In genomic region chr12:47268501-47269459, GRCh38 we compare ENCODE assay signal across 11 cellular contexts.
DNase-seq lines count a peak whose midpoint lies in the region; ATAC-seq, FAIRE-seq and TF ChIP-seq lines count a peak whose summit lies in the region.
"Had no signal": no experiment of that assay in that cellular context is flagged by ENCODE, and none has a peak within 500 bp of the region (broad histone marks: within the 10 kb centered on the region; RNA-seq: fewer than 3 reads in every experiment).

No MANE protein-coding gene starts in this region.

- H3K9ac ChIP-seq in MM.1S (ENCODE audit: low read length) (no peak overlapping the region), HepG2 (ENCODE audit: insufficient read depth, low read depth, low read length) (no peak overlapping the region)
- H3K9ac ChIP-seq: GM23248 had no signal

- no peak for FAIRE-seq in HepG2 (lab: Jason Lieb, UNC)

- peaks cover 8 to 20% (median 14%) of the 10 kb centered on the region in 5 donors for H3K36me3 Mint-ChIP-seq in naive thymus-derived CD4-positive, alpha-beta T cell

- H3K79me2 ChIP-seq in MM.1S (ENCODE audit: low read length) = no peaks in the 10 kb centered on the region
- H3K79me2 ChIP-seq in HepG2 (ENCODE audit: insufficient read depth, low read length) = no peaks in the 10 kb centered on the region

- H3K9me3 Mint-ChIP-seq in naive thymus-derived CD4-positive, alpha-beta T cell = peaks cover 0 to 11% (median 3%) of the 10 kb centered on the region in 11 donors

- BruUV-seq in HepG2 (replicated peaks; lab: Mats Ljungman, UMichigan) = no TSS peak

- TF ChIP-seq POLR2A in HepG2 (IDR thresholded peaks at IDR 0.05; ENCODE audit: insufficient read depth in 1 of 2, low read depth in 2 of 2, low read length in 2 of 2) = no peak

- CTCF ChIA-PET in naive thymus-derived CD4-positive, alpha-beta T cell (lab: Charles Lee) = interaction anchor here (1.0 to 2.4 kb wide), 3 partner anchors 8 to 237 kb away, joined by 3 to 6 read pairs (median 5); no protein-coding TSS in a partner anchor
- CTCF ChIA-PET in HepG2 (lab: Yijun Ruan, JAX; ENCODE audit: low intra/inter-chr PET ratio, low total read pairs) = no interaction called here

- H3K36me3 ChIP-seq in MM.1S (replicated peaks; ENCODE audit: insufficient read depth, low read length) (no peaks in the 10 kb centered on the region), HepG2 (replicated peaks in 1 of 2; ENCODE audit: control insufficient read depth in 1 of 2, insufficient read depth in 2 of 2, low read length in 2 of 2) (no peaks in the 10 kb centered on the region)
- H3K36me3 ChIP-seq in naive thymus-derived CD4-positive, alpha-beta T cell (ENCODE audit: control insufficient read depth in 2 of 3, insufficient read depth in 3 of 3, low read length in 3 of 3) = no peaks in the 10 kb centered on the region
- H3K36me3 ChIP-seq: neutrophil had no signal

- H2AFZ ChIP-seq in MM.1S (ENCODE audit: low read length) (peak overlapping the region; percentile 83), HepG2 (ENCODE audit: low read length) (no peak overlapping the region)
- H2AFZ ChIP-seq: GM23248 had no signal

- H3K4me3 ChIP-seq in MM.1S (ENCODE audit: low read length) (no peak overlapping the region), HepG2 (replicated peaks in 1 of 3; ENCODE audit: insufficient read depth in 1 of 3, low read depth in 2 of 3, low read length in 3 of 3) (no peak overlapping the region)
- H3K4me3 ChIP-seq in naive thymus-derived CD4-positive, alpha-beta T cell (ENCODE audit: low read length) = no peak overlapping the region
- H3K4me3 ChIP-seq: GM23248 had no signal

- H3K4me1 ChIP-seq in MM.1S (ENCODE audit: low read length) (peaks cover 37% of the 10 kb centered on the region), HepG2 (ENCODE audit: insufficient read depth, low read length) (no peaks in the 10 kb centered on the region)
- H3K4me1 ChIP-seq in naive thymus-derived CD4-positive, alpha-beta T cell (ENCODE audit: control insufficient read depth in 2 of 2, insufficient read depth in 2 of 2, low read length in 2 of 2) = peaks cover 9 to 55% of the 10 kb centered on the region in 2 donors

- TF ChIP-seq RAD21 in HepG2 (CRISPR knock-in tag; IDR thresholded peaks at IDR 0.05) = no peak

- POLR2A ChIA-PET in naive thymus-derived CD4-positive, alpha-beta T cell (lab: Charles Lee) = interaction anchor here (0.8 to 2.4 kb wide), 5 partner anchors 8 to 127 kb away, joined by 3 to 12 read pairs (median 5); no protein-coding TSS in a partner anchor
- POLR2A ChIA-PET in HepG2 (lab: Yijun Ruan, JAX) = no interaction called here

- no peaks in the 10 kb centered on the region for H3K27me3 Mint-ChIP-seq in naive thymus-derived CD4-positive, alpha-beta T cell

- H3K4me1 Mint-ChIP-seq in naive thymus-derived CD4-positive, alpha-beta T cell = peaks cover 47 to 91% (median 86%) of the 10 kb centered on the region in 7 donors

- 54% methylated on average over 13 of the region's 13 CpGs for WGBS in HepG2 (ENCODE audit: low lambda C conversion rate)

- H3K4me2 ChIP-seq in MM.1S (ENCODE audit: low read depth, low read length) = peak overlapping the region; percentile 79
- H3K4me2 ChIP-seq in HepG2 (ENCODE audit: low read depth, low read length) = no peak overlapping the region

- peak overlapping the region; percentile 57; the same call in 1 of the 2 replicates for H3K27ac ChIP-seq in MM.1S (ENCODE audit: low read length)
- H3K27ac ChIP-seq in naive thymus-derived CD4-positive, alpha-beta T cell (ENCODE audit: low read depth, low read length) = no peak overlapping the region
- H3K27ac ChIP-seq in HepG2 (ENCODE audit: extremely low read length, insufficient read depth, low read length) = no peak overlapping the region
- H3K27ac ChIP-seq: GM23248, neutrophil had no signal

- intact Hi-C loops in naive thymus-derived CD4-positive, alpha-beta T cell (cut with micrococcal nuclease) = no loop called here
- intact Hi-C loops in HepG2 (cut with micrococcal nuclease; ENCODE audit: unreplicated experiment) = no loop called here

- H4K20me1 ChIP-seq in MM.1S (ENCODE audit: insufficient read depth, low read length) = no peaks in the 10 kb centered on the region
- H4K20me1 ChIP-seq in HepG2 (ENCODE audit: insufficient read depth, low read length) = no peaks in the 10 kb centered on the region

- H3K4me3 Mint-ChIP-seq in naive thymus-derived CD4-positive, alpha-beta T cell = peak overlapping the region in 6 of 10 donors; percentile 12 to 80 (median 24)

- no peaks in the 10 kb centered on the region for H3K9me2 ChIP-seq in MM.1S (replicated peaks; ENCODE audit: insufficient read depth, low read length)

- in situ Hi-C loops in HepG2 (cut with HindIII; ENCODE audit: extremely low pct_ligation_motif_present, low pct_unique_long_range_greater_than_20kb) = no loop called here

- ATAC-seq in GM19023 (IDR thresholded peaks at IDR 0.05; ENCODE audit: unreplicated experiment) = peak; percentile 72
- peak; percentile 84 for ATAC-seq in HG02678 (IDR thresholded peaks at IDR 0.05; ENCODE audit: unreplicated experiment)
- ATAC-seq in naive thymus-derived CD4-positive, alpha-beta T cell = no peak
- ATAC-seq in HepG2 = no peak

- DNase-seq in MM.1S = peak; percentile 48
- no peak for DNase-seq in naive thymus-derived CD4-positive, alpha-beta T cell
- DNase-seq in stimulated activated CD8-positive, alpha-beta memory T cell treated with anti-CD3 and anti-CD28 coated beads, Interleukin-4, amount 100 ng/mL, for 48 hours = no peak
- no peak for DNase-seq in superior temporal gyrus (ENCODE audit: extremely low spot score)
- no peak for DNase-seq in HepG2 (ENCODE audit: low spot score)
- DNase-seq: activated CD8-positive, alpha-beta memory T cell treated with anti-CD3 and anti-CD28 coated beads, Interleukin-2, amount 50 U/mL, for 48 hours; GM23248; NCI-H524 treated with DMSO at 0.1 percent for 48 hours had no signal

- H3K27me3 ChIP-seq in MM.1S (replicated peaks; ENCODE audit: insufficient read depth, low read length) (no peaks in the 10 kb centered on the region), HepG2 (ENCODE audit: control insufficient read depth in 1 of 2, insufficient read depth in 2 of 2, low read length in 2 of 2) (peaks cover 0 to 1% of the 10 kb centered on the region in 2 experiments; a peak in 2 of 5 replicates)
- H3K27me3 ChIP-seq in naive thymus-derived CD4-positive, alpha-beta T cell (ENCODE audit: control insufficient read depth in 2 of 2, insufficient read depth in 2 of 2, low read length in 2 of 2) = no peaks in the 10 kb centered on the region
- H3K27me3 ChIP-seq: neutrophil had no signal

- TF ChIP-seq EP300 in HepG2 (IDR thresholded peaks at IDR 0.05; ENCODE audit: low read depth in 2 of 2, low read length in 2 of 2) (no peak), HepG2 (CRISPR knock-in tag; IDR thresholded peaks at IDR 0.05; ENCODE audit: borderline replicate concordance) (no peak)

- no peaks in the 10 kb centered on the region for H3K9me3 ChIP-seq in MM.1S (replicated peaks; ENCODE audit: insufficient read depth, low read length)
- no peaks in the 10 kb centered on the region for H3K9me3 ChIP-seq in naive thymus-derived CD4-positive, alpha-beta T cell (ENCODE audit: control insufficient read depth in 2 of 3, low read length in 3 of 3)
- no peaks in the 10 kb centered on the region for H3K9me3 ChIP-seq in HepG2 (ENCODE audit: low read length)
- H3K9me3 ChIP-seq: neutrophil had no signal

- peak overlapping the region in 8 of 9 donors; percentile 35 to 92 (median 70) for H3K27ac Mint-ChIP-seq in naive thymus-derived CD4-positive, alpha-beta T cell

- TF ChIP-seq CTCF in MM.1S (IDR thresholded peaks at IDR 0.05; ENCODE audit: low read length) = no peak
- TF ChIP-seq CTCF in HepG2 (CRISPR knock-in tag; IDR thresholded peaks at IDR 0.05) = no peak

- peaks cover 7% of the 10 kb centered on the region; the same call in 1 of the 2 replicates for H3F3A ChIP-seq in MM.1S (ENCODE audit: insufficient read depth, low read length)

TF ChIP-seq in HepG2, 621 proteins besides CTCF, POLR2A, EP300 and RAD21:
- no peak for TF ChIP-seq FOXK1 (CRISPR knock-in tag; IDR thresholded peaks at IDR 0.05; ENCODE audit: borderline replicate concordance, low read depth)

Comparison
In these comparisons a context has a peak if more than half of its experiments do, and no peak if none do; other contexts are left out.
1. ATAC-seq: peak in GM19023 (single experiment) and HG02678 (single experiment); none in naive thymus-derived CD4-positive, alpha-beta T cell (single experiment) and HepG2 (single experiment).